8 cellular contexts compared by ENCODE assay signal in the genomic region with DNA sequence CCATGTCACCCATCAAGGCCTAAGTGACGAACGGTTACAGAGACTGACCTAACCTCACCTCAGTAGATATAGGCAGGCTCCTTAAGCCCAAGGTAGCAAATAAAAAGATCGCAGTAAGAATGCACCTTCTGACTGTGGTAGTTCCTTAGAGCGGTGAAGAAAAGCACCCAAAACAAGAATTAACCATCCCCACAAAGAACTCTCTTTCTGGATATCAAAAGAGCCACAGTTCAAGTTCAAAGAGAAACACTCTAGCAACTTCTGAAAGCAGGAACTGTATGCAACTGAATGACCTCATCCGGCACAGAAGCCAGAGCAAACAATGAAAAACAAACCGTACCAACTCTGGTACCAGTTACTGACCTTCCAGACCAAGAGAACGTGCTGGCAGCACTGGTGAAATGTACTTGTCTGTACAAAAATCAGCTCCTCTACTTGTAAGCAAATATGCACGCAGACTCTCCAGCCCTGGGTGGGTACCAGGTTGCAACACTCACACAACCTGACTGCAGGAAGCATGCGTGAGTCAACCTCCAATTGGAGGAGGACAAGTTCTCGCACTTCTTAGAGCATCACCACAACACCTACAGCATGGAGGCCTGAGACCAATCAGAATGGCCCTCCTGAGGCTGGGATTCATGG.
A peak's percentile ranks its signal among the peaks of the same experiment; 100 is the strongest.
DNase-seq lines count a peak whose midpoint lies in the region; ATAC-seq lines count a peak whose summit lies in the region.

No MANE protein-coding gene starts in this region.

- peak overlapping the region; percentile 57 for H3K27ac ChIP-seq in epithelial cell of prostate

- peak; percentile 47 to 54 for DNase-seq in activated CD4-positive, alpha-beta T cell treated with anti-CD3 and anti-CD28 coated beads, Interleukin-2, amount 50 U/mL, for 4 hours
- DNase-seq in epithelial cell of prostate (ENCODE audit: low read depth, low spot score) = peak; percentile 81
- peak; percentile 94 for DNase-seq in putamen (ENCODE audit: low spot score)
- DNase-seq in NK-92 (lab: John Stamatoyannopoulos, UW; ENCODE audit: unreplicated experiment) = no peak
- DNase-seq in NCI-H1048 (lab: John Stamatoyannopoulos, UW) = no peak

- ATAC-seq in GM18517 (IDR thresholded peaks at IDR 0.05; ENCODE audit: unreplicated experiment) = peak; percentile 84
- peak; percentile 89 for ATAC-seq in HG03095 (IDR thresholded peaks at IDR 0.05; ENCODE audit: unreplicated experiment)
- no peak for ATAC-seq in GM19452 (IDR thresholded peaks at IDR 0.05; ENCODE audit: unreplicated experiment)

Comparison
In these comparisons a context has a peak if more than half of its experiments do, and no peak if none do; other contexts are left out.
1. DNase-seq: peak in activated CD4-positive, alpha-beta T cell treated with anti-CD3 and anti-CD28 coated beads, Interleukin-2, amount 50 U/mL, for 4 hours (2 of 2), epithelial cell of prostate (single experiment) and putamen (single experiment); none in NK-92 (single experiment) and NCI-H1048 (single experiment).